In genomic region chr10:131311661-131312260, GRCh38 we compare ENCODE assay signal across 10 cellular contexts. TPM values are rescaled to one million over a fixed set of nuclear protein-coding genes. Genes with fewer than 3 reads are reported as not detected.
A peak's percentile ranks its signal among the peaks of the same experiment; 100 is the strongest.
DNase-seq lines count a peak whose midpoint lies in the region; ATAC-seq and TF ChIP-seq lines count a peak whose summit lies in the region.
"Had no signal": no experiment of that assay in that cellular context is flagged by ENCODE, and none has a peak within 500 bp of the region (broad histone marks: within the 10 kb centered on the region; RNA-seq: fewer than 3 reads in every experiment).

A gene with protein sequence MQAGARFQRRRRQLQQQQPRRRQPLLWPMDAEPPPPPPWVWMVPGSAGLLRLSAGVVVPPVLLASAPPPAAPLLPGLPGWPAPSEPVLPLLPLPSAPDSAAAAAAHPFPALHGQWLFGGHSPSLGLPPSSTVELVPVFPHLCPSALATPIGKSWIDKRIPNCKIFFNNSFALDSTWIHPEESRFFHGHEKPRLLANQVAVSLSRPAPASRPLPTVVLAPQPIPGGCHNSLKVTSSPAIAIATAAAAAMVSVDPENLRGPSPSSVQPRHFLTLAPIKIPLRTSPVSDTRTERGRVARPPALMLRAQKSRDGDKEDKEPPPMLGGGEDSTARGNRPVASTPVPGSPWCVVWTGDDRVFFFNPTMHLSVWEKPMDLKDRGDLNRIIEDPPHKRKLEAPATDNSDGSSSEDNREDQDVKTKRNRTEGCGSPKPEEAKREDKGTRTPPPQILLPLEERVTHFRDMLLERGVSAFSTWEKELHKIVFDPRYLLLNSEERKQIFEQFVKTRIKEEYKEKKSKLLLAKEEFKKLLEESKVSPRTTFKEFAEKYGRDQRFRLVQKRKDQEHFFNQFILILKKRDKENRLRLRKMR (minus strand): TSS chr10:131311721. CDS start chr10:131311635, 86 bp downstream.

- H3K27ac Mint-ChIP-seq in T-helper 2 cell treated with Interferon-gamma antibody and Interleukin-4, amounts not matched to agents 5 μg/mL and 100 μg/mL, for 36 hours, result no peak within 1 kb of the TSS
- H3K27ac Mint-ChIP-seq in immature natural killer cell, result no peak within 1 kb of the TSS

- DNase-seq in activated T-cell treated with anti-CD3 and anti-CD28 coated beads for 48 hours (ENCODE audit: low read depth) (peak; percentile 15), immature natural killer cell (peak in 1 of 3 donors; percentile 14), testis (peak; percentile 52), NCI-H1694 (lab: John Stamatoyannopoulos, UW) (no peak), MV-4-11 (lab: John Stamatoyannopoulos, UW) (no peak)
- DNase-seq in activated T-cell treated with anti-CD3 and anti-CD28 coated beads, Interleukin-2, amount 50 U/mL, for 1 hour, result no peak
- DNase-seq in T-helper 2 cell treated with Interferon-gamma antibody and Interleukin-4, amounts not matched to agents 5 μg/mL and 100 μg/mL, for 36 hours (ENCODE audit: low spot score), result no peak

- TF ChIP-seq POLR2A in testis (IDR thresholded peaks at IDR 0.05), result no peak

- no peaks in the 10 kb centered on the region for H3K27me3 ChIP-seq in testis

- intact Hi-C loops in testis (cut with DNase I; ENCODE audit: low total_unique reads), result no loop called here

- H3K9me3 Mint-ChIP-seq in T-helper 2 cell treated with Interferon-gamma antibody and Interleukin-4, amounts not matched to agents 5 μg/mL and 100 μg/mL, for 36 hours, result no peaks in the 10 kb centered on the region
- peaks cover 0 to 3% (median 0%) of the 10 kb centered on the region in 6 donors for H3K9me3 Mint-ChIP-seq in immature natural killer cell

- peak within 1 kb of the TSS; percentile 21 to 41 for H3K27ac ChIP-seq in testis

- no peaks in the 10 kb centered on the region for H3K36me3 ChIP-seq in testis (ENCODE audit: low read depth, missing control alignments)

- peak within 1 kb of the TSS; percentile 22 for H3K4me3 Mint-ChIP-seq in T-helper 2 cell treated with Interferon-gamma antibody and Interleukin-4, amounts not matched to agents 5 μg/mL and 100 μg/mL, for 36 hours
- peak within 1 kb of the TSS in 4 of 5 donors; percentile 30 to 66 (median 44) for H3K4me3 Mint-ChIP-seq in immature natural killer cell

- H3K4me1 Mint-ChIP-seq in T-helper 2 cell treated with Interferon-gamma antibody and Interleukin-4, amounts not matched to agents 5 μg/mL and 100 μg/mL, for 36 hours (ENCODE audit: low read depth), result no peaks in the 10 kb centered on the region
- peaks cover 1 to 5% of the 10 kb centered on the region in 2 donors for H3K4me1 Mint-ChIP-seq in immature natural killer cell

- H3K27me3 Mint-ChIP-seq in T-helper 2 cell treated with Interferon-gamma antibody and Interleukin-4, amounts not matched to agents 5 μg/mL and 100 μg/mL, for 36 hours (ENCODE audit: low read depth), result peaks cover 39% of the 10 kb centered on the region
- H3K27me3 Mint-ChIP-seq in immature natural killer cell (ENCODE audit: low read depth in 3 of 3), result peaks cover 7 to 23% (median 21%) of the 10 kb centered on the region in 3 donors

- ATAC-seq in HG02840 (IDR thresholded peaks at IDR 0.05; ENCODE audit: low FRiP score, unreplicated experiment), result no peak

- H3K4me3 ChIP-seq in testis, result peak within 1 kb of the TSS; percentile 55 to 76

- H3K9me3 ChIP-seq in testis, result no peaks in the 10 kb centered on the region

- no peaks in the 10 kb centered on the region for H3K36me3 Mint-ChIP-seq in T-helper 2 cell treated with Interferon-gamma antibody and Interleukin-4, amounts not matched to agents 5 μg/mL and 100 μg/mL, for 36 hours (ENCODE audit: low read depth)
- H3K36me3 Mint-ChIP-seq in immature natural killer cell, result no peaks in the 10 kb centered on the region

- peaks cover 5% of the 10 kb centered on the region for H3K4me1 ChIP-seq in testis

- 0% methylated on average over 15 of the region's 89 CpGs; no CpG with 5 or more reads in 1 of the 2 donors for WGBS in testis, 2 donors

- no peak for TF ChIP-seq CTCF in testis (IDR thresholded peaks at IDR 0.05)

RNA-seq across cellular contexts. Expression of the gene that starts here (rescaled TPM):
- polyA plus RNA-seq in immature natural killer cell (not detected), testis (ENCODE audit: insufficient read depth, low read depth, low replicate concordance) (3.0 TPM)
- total RNA-seq in testis, result 1 to 10 TPM; 7.7 to 8.3 TPM
- total RNA-seq: LHCN-M2, skeletal muscle tissue had no signal

Comparison
In these comparisons a context has a peak if more than half of its experiments do, and no peak if none do; other contexts are left out.
1. DNase-seq: peak in activated T-cell treated with anti-CD3 and anti-CD28 coated beads for 48 hours (single experiment) and testis (single experiment); none in activated T-cell treated with anti-CD3 and anti-CD28 coated beads, Interleukin-2, amount 50 U/mL, for 1 hour (single experiment), T-helper 2 cell treated with Interferon-gamma antibody and Interleukin-4, amounts not matched to agents 5 μg/mL and 100 μg/mL, for 36 hours (single experiment), NCI-H1694 (single experiment) and MV-4-11 (single experiment).